ENCODE assay signal across 20 cellular contexts in the genomic region with DNA sequence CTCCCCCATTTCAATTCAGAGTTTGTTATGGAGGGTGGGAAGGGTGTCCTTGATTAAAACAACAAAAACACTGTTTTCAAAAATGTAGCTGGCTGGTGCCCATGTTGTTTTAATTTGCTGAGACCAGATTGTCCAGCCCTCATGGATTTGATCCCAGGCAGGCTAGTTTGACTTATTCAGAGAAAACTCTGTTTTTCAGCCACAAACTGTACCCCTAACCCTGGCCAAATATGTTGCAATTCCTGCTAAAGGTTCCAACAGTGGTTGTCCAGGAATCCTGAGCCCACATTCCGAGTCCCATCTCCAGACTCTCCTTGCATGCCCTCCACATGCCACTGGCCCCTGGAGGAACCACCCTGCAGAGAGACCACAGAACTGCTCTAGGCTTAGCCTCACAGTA. TPM values are rescaled to one million over a fixed set of nuclear protein-coding genes. Genes with fewer than 3 reads are reported as not detected.
DNase-seq lines count a peak whose midpoint lies in the region; ATAC-seq and TF ChIP-seq lines count a peak whose summit lies in the region.
"Had no signal": no experiment of that assay in that cellular context is flagged by ENCODE, and none has a peak within 500 bp of the region (broad histone marks: within the 10 kb centered on the region; RNA-seq: fewer than 3 reads in every experiment).

No MANE protein-coding gene starts in this region.

- peaks cover 3 to 4% of the 10 kb centered on the region in 2 donors for H3K36me3 Mint-ChIP-seq in CD14-positive monocyte
- H3K36me3 Mint-ChIP-seq in dendritic cell treated with granulocyte-macrophage colony-stimulating factor and Interleukin-4, amounts not matched to agents 40 ng/mL and 50 ng/mL, for 4 days (ENCODE audit: low read depth) = no peaks in the 10 kb centered on the region
- H3K36me3 Mint-ChIP-seq in naive B cell = no peaks in the 10 kb centered on the region
- no peaks in the 10 kb centered on the region for H3K36me3 Mint-ChIP-seq in CD4-positive, alpha-beta T cell (ENCODE audit: low read depth)
- no peaks in the 10 kb centered on the region for H3K36me3 Mint-ChIP-seq in activated naive CD4-positive, alpha-beta T cell treated with anti-CD3 and anti-CD28 coated beads for 36 hours (ENCODE audit: low read depth)
- H3K36me3 Mint-ChIP-seq: immature natural killer cell had no signal

- no peak for TF ChIP-seq CTCF in CD14-positive monocyte (IDR thresholded peaks at IDR 0.05)
- TF ChIP-seq CTCF in CD4-positive, alpha-beta T cell (IDR thresholded peaks at IDR 0.05) = no peak

- H3K9me3 Mint-ChIP-seq in CD14-positive monocyte (peaks cover 0 to 5% (median 0%) of the 10 kb centered on the region in 7 donors), naive B cell (peaks cover 0 to 7% (median 0%) of the 10 kb centered on the region in 7 donors)
- no peaks in the 10 kb centered on the region for H3K9me3 Mint-ChIP-seq in dendritic cell treated with granulocyte-macrophage colony-stimulating factor and Interleukin-4, amounts not matched to agents 40 ng/mL and 50 ng/mL, for 4 days
- H3K9me3 Mint-ChIP-seq in CD4-positive, alpha-beta T cell = no peaks in the 10 kb centered on the region
- no peaks in the 10 kb centered on the region for H3K9me3 Mint-ChIP-seq in activated naive CD4-positive, alpha-beta T cell treated with anti-CD3 and anti-CD28 coated beads for 36 hours
- H3K9me3 Mint-ChIP-seq: activated T-helper 2 cell treated with anti-CD3 and anti-CD28 coated beads, Interferon-gamma antibody, Interleukin-2, Interleukin-4, amounts not matched to agents 10 μg/mL and 5 μg/mL and 100 μg/mL, durations not matched to agents 14 hours and 24 hours and 36 hours; immature natural killer cell; nephron progenitor cell had no signal

- H3K27ac Mint-ChIP-seq in CD14-positive monocyte (peak overlapping the region; percentile 50 to 100 (median 99)), naive B cell (peak overlapping the region in 5 of 6 donors; percentile 22 to 91 (median 78))
- peak overlapping the region; percentile 83 for H3K27ac Mint-ChIP-seq in dendritic cell treated with granulocyte-macrophage colony-stimulating factor and Interleukin-4, amounts not matched to agents 40 ng/mL and 50 ng/mL, for 4 days
- no peak overlapping the region for H3K27ac Mint-ChIP-seq in CD4-positive, alpha-beta T cell
- H3K27ac Mint-ChIP-seq in activated naive CD4-positive, alpha-beta T cell treated with anti-CD3 and anti-CD28 coated beads for 36 hours = no peak overlapping the region
- H3K27ac Mint-ChIP-seq: activated T-helper 2 cell treated with anti-CD3 and anti-CD28 coated beads, Interferon-gamma antibody, Interleukin-2, Interleukin-4, amounts not matched to agents 10 μg/mL and 5 μg/mL and 100 μg/mL, durations not matched to agents 14 hours and 24 hours and 36 hours; nephron progenitor cell had no signal

- no peak overlapping the region for H3K27ac ChIP-seq in CD4-positive, alpha-beta T cell (ENCODE audit: low read depth, low read length)
- H3K27ac ChIP-seq: adrenal gland, esophagus squamous epithelium, psoas muscle had no signal

- intact Hi-C loops in CD14-positive monocyte (cut with micrococcal nuclease) = loop anchor here (2.0 to 10.0 kb wide), 3 partner anchors 42 to 320 kb away; a partner anchor contains a TSS
- intact Hi-C loops in dendritic cell treated with granulocyte-macrophage colony-stimulating factor and Interleukin-4, amounts not matched to agents 40 ng/mL and 50 ng/mL, for 4 days (cut with micrococcal nuclease) = no loop called here
- intact Hi-C loops in CD4-positive, alpha-beta T cell (cut with DNase I, micrococcal nuclease) = loop anchor here (5.0 kb wide), 4 partner anchors 43 to 453 kb away; no protein-coding TSS in a partner anchor
- intact Hi-C loops in activated naive CD4-positive, alpha-beta T cell treated with anti-CD3 and anti-CD28 coated beads for 36 hours (cut with micrococcal nuclease) = no loop called here

- POLR2A ChIA-PET in CD4-positive, alpha-beta T cell (lab: Charles Lee) = interaction anchor here (1.3 kb wide), 1 partner anchor 36 kb away, joined by 4 read pairs; a partner anchor contains a TSS

- peak; percentile 80 for DNase-seq in AG08395 (ENCODE audit: low spot score)
- DNase-seq in CD14-positive monocyte (ENCODE audit: low spot score) = no peak
- DNase-seq in naive B cell = no peak
- DNase-seq in CD4-positive, alpha-beta T cell = no peak
- no peak for DNase-seq in middle frontal gyrus (ENCODE audit: extremely low spot score, low spot score)
- no peak for DNase-seq in activated naive CD4-positive, alpha-beta T cell treated with anti-CD3 and anti-CD28 coated beads for 36 hours
- DNase-seq: adrenal gland; central memory CD4-positive, alpha-beta T cell; effector CD4-positive, alpha-beta T cell; esophagus squamous epithelium; GOT3; heart right ventricle; immature natural killer cell; NCI-H1436; NCI-H526 treated with DMSO at 0.1 percent for 48 hours; nephron progenitor cell; psoas muscle had no signal

- H3K27me3 Mint-ChIP-seq in CD14-positive monocyte (ENCODE audit: low read depth in 3 of 3) (peaks cover 0 to 1% (median 0%) of the 10 kb centered on the region in 3 donors), naive B cell (no peaks in the 10 kb centered on the region)
- H3K27me3 Mint-ChIP-seq in dendritic cell treated with granulocyte-macrophage colony-stimulating factor and Interleukin-4, amounts not matched to agents 40 ng/mL and 50 ng/mL, for 4 days = peaks cover 9% of the 10 kb centered on the region
- no peaks in the 10 kb centered on the region for H3K27me3 Mint-ChIP-seq in CD4-positive, alpha-beta T cell
- no peaks in the 10 kb centered on the region for H3K27me3 Mint-ChIP-seq in activated naive CD4-positive, alpha-beta T cell treated with anti-CD3 and anti-CD28 coated beads for 36 hours (ENCODE audit: low read depth)

- CTCF ChIA-PET in CD4-positive, alpha-beta T cell (lab: Charles Lee) = no interaction called here
- CTCF ChIA-PET in activated naive CD4-positive, alpha-beta T cell treated with anti-CD3 and anti-CD28 coated beads for 36 hours (lab: Charles Lee) = no interaction called here

- H3K27me3 ChIP-seq in CD4-positive, alpha-beta T cell (ENCODE audit: control insufficient read depth, insufficient read depth, low read length) = no peaks in the 10 kb centered on the region
- H3K27me3 ChIP-seq: adrenal gland, esophagus squamous epithelium, heart right ventricle had no signal

- H3K4me3 Mint-ChIP-seq in CD14-positive monocyte (no peak overlapping the region), naive B cell (peak overlapping the region in 4 of 8 donors; percentile 29 to 78 (median 68))
- no peak overlapping the region for H3K4me3 Mint-ChIP-seq in dendritic cell treated with granulocyte-macrophage colony-stimulating factor and Interleukin-4, amounts not matched to agents 40 ng/mL and 50 ng/mL, for 4 days
- no peak overlapping the region for H3K4me3 Mint-ChIP-seq in CD4-positive, alpha-beta T cell
- no peak overlapping the region for H3K4me3 Mint-ChIP-seq in activated naive CD4-positive, alpha-beta T cell treated with anti-CD3 and anti-CD28 coated beads for 36 hours
- H3K4me3 Mint-ChIP-seq: immature natural killer cell, nephron progenitor cell had no signal

- peaks cover 63% of the 10 kb centered on the region for H3K4me1 Mint-ChIP-seq in CD14-positive monocyte
- peaks cover 47% of the 10 kb centered on the region for H3K4me1 Mint-ChIP-seq in dendritic cell treated with granulocyte-macrophage colony-stimulating factor and Interleukin-4, amounts not matched to agents 40 ng/mL and 50 ng/mL, for 4 days (ENCODE audit: low read depth)
- peaks cover 36 to 62% (median 56%) of the 10 kb centered on the region in 3 donors for H3K4me1 Mint-ChIP-seq in naive B cell
- peaks cover 61% of the 10 kb centered on the region for H3K4me1 Mint-ChIP-seq in CD4-positive, alpha-beta T cell (ENCODE audit: low read depth)
- peaks cover 25% of the 10 kb centered on the region for H3K4me1 Mint-ChIP-seq in activated naive CD4-positive, alpha-beta T cell treated with anti-CD3 and anti-CD28 coated beads for 36 hours (ENCODE audit: low read depth)

- ATAC-seq in naive B cell (ENCODE audit: low read depth in 2 of 2) (no peak), HG03378 (IDR thresholded peaks at IDR 0.05; ENCODE audit: unreplicated experiment) (no peak)
- no peak for ATAC-seq in CD4-positive, alpha-beta T cell (ENCODE audit: poor library complexity)
- ATAC-seq: psoas muscle had no signal

- H3K9me3 ChIP-seq in CD4-positive, alpha-beta T cell (ENCODE audit: control insufficient read depth, low read length) = no peaks in the 10 kb centered on the region
- H3K9me3 ChIP-seq: adrenal gland, esophagus squamous epithelium, heart right ventricle, psoas muscle had no signal

RNA-seq across cellular contexts. Expression of a gene that starts 36.0 kb away (rescaled TPM):
- polyA plus RNA-seq in CD14-positive monocyte (10 to 100 TPM in 1 of 2 donors, 1 to 10 TPM in 1; 6.4 to 12.9 TPM), naive B cell (ENCODE audit: low read depth in 6 of 6) (10 to 100 TPM in 2 of 6 donors, 1 to 10 TPM in 4; 3.2 to 12.2 (median 6.3) TPM)
- 1 to 10 TPM; 1.5 to 2.1 TPM for total RNA-seq in CD4-positive, alpha-beta T cell
- total RNA-seq in activated naive CD4-positive, alpha-beta T cell treated with anti-CD3 and anti-CD28 coated beads for 36 hours = 1 to 10 TPM; 1.2 to 1.5 TPM

Comparison
In these comparisons a context has a peak if more than half of its experiments do, and no peak if none do; other contexts are left out.
1. H3K27ac Mint-ChIP-seq: peak in CD14-positive monocyte (7 of 7), dendritic cell treated with granulocyte-macrophage colony-stimulating factor and Interleukin-4, amounts not matched to agents 40 ng/mL and 50 ng/mL, for 4 days (single experiment) and naive B cell (5 of 6); none in CD4-positive, alpha-beta T cell (single experiment) and activated naive CD4-positive, alpha-beta T cell treated with anti-CD3 and anti-CD28 coated beads for 36 hours (single experiment).
2. intact Hi-C loops: an anchor here in CD14-positive monocyte (2.0 to 10.0 kb wide) and CD4-positive, alpha-beta T cell (5.0 kb wide); none called in dendritic cell treated with granulocyte-macrophage colony-stimulating factor and Interleukin-4, amounts not matched to agents 40 ng/mL and 50 ng/mL, for 4 days and activated naive CD4-positive, alpha-beta T cell treated with anti-CD3 and anti-CD28 coated beads for 36 hours.